8 cellular contexts compared by ENCODE assay signal in genomic region chr6:117482240-117483003, GRCh38. TPM values are rescaled to one million over a fixed set of nuclear protein-coding genes. Genes with fewer than 3 reads are reported as not detected.
DNase-seq lines count a peak whose midpoint lies in the region; ATAC-seq and TF ChIP-seq lines count a peak whose summit lies in the region.

Gene DCBLD1 (plus strand): TSS chr6:117482674. CDS start chr6:117482782, 108 bp downstream.

- H3K79me2 ChIP-seq in neural cell (replicated peaks; ENCODE audit: insufficient read depth, low read length), result no peaks in the 10 kb centered on the region

- H3K27ac ChIP-seq in neural cell (ENCODE audit: low read length), result no peak within 1 kb of the TSS
- peak within 1 kb of the TSS; percentile 90 to 96 for H3K27ac ChIP-seq in thoracic aorta

- H3K27me3 ChIP-seq in neural cell (ENCODE audit: insufficient read depth, low read depth, low read length) (peaks cover 33% of the 10 kb centered on the region), thoracic aorta (replicated peaks; ENCODE audit: insufficient read depth) (no peaks in the 10 kb centered on the region)

- TF ChIP-seq RAD21 in neural cell (conservative IDR thresholded peaks at IDR 0.05), result no peak

- peak within 1 kb of the TSS; percentile 94 to 98 for H3K4me3 ChIP-seq in foreskin fibroblast (ENCODE audit: low read depth in 1 of 2, low read length in 2 of 2)
- H3K4me3 ChIP-seq in neural cell (ENCODE audit: low read length), result peak within 1 kb of the TSS; percentile 76
- H3K4me3 ChIP-seq in thoracic aorta, result peak within 1 kb of the TSS; percentile 99

- H4K20me1 ChIP-seq in neural cell (ENCODE audit: insufficient read depth), result no peaks in the 10 kb centered on the region

- ATAC-seq in GM21367 (IDR thresholded peaks at IDR 0.05; ENCODE audit: unreplicated experiment) (peak; percentile 68), thoracic aorta (ENCODE audit: insufficient number of reproducible peaks, low FRiP score, low read depth) (peak; percentile 76)

- DNase-seq in D341Med (ENCODE audit: low spot score) (peak; percentile 89), HPDE6-E6E7 (ENCODE audit: extremely low spot score) (peak; percentile 79), RPMI7951 (ENCODE audit: low read depth) (peak; percentile 84), foreskin fibroblast (peak; percentile 85 to 94), thoracic aorta (ENCODE audit: low spot score) (peak; percentile 3)
- DNase-seq in activated gamma-delta T cell treated with anti-CD3 and anti-CD28 coated beads, Interleukin-2, amount 50 U/mL, for 16 hours (ENCODE audit: low read depth), result peak; percentile 20

- TF ChIP-seq CTCF in foreskin fibroblast (IDR thresholded peaks at IDR 0.05; ENCODE audit: low read depth, low read length), result no peak
- TF ChIP-seq CTCF in neural cell (IDR thresholded peaks at IDR 0.05; ENCODE audit: poor library complexity, severe bottlenecking), result no peak
- no peak for TF ChIP-seq CTCF in thoracic aorta (IDR thresholded peaks at IDR 0.05)

- peak within 1 kb of the TSS; percentile 57 for H3K9ac ChIP-seq in neural cell (ENCODE audit: low read length)

- H3F3A ChIP-seq in neural cell (ENCODE audit: insufficient read depth, low read length, poor library complexity, severe bottlenecking), result no peaks in the 10 kb centered on the region

- H3K4me2 ChIP-seq in neural cell (ENCODE audit: low read length), result peak within 1 kb of the TSS; percentile 74

- H3K9me2 ChIP-seq in neural cell (ENCODE audit: insufficient read depth, low read length), result no peaks in the 10 kb centered on the region

- H3K36me3 ChIP-seq in neural cell (ENCODE audit: insufficient read depth, low read length) (no peaks in the 10 kb centered on the region), thoracic aorta (no peaks in the 10 kb centered on the region)

- TF ChIP-seq EP300 in neural cell (conservative IDR thresholded peaks at IDR 0.05; ENCODE audit: poor library complexity, severe bottlenecking), result no peak

- no peaks in the 10 kb centered on the region for H3K9me3 ChIP-seq in neural cell (ENCODE audit: low read length)
- H3K9me3 ChIP-seq in thoracic aorta, result no peaks in the 10 kb centered on the region

- peaks cover 13 to 19% of the 10 kb centered on the region in 2 donors for H3K4me1 ChIP-seq in thoracic aorta (ENCODE audit: control insufficient read depth in 1 of 2, low read depth in 2 of 2)

- peak within 1 kb of the TSS; percentile 30 for H2AFZ ChIP-seq in neural cell (ENCODE audit: low read depth, low read length)

TF ChIP-seq in neural cell, 6 proteins besides CTCF, POLR2A, EP300 and RAD21:
- TF ChIP-seq REST (IDR thresholded peaks at IDR 0.05; ENCODE audit: borderline replicate concordance), result no peak
- TF ChIP-seq MXI1 (conservative IDR thresholded peaks at IDR 0.05; ENCODE audit: poor library complexity, severe bottlenecking), result peak; percentile 55

RNA-seq across cellular contexts. Expression of gene DCBLD1, which starts in this region (rescaled TPM):
- 23.9 and 30.3 TPM in 2 replicates for total RNA-seq in RPMI7951 (2014; rRNA removed; shearing (Covaris generic))
- polyA plus RNA-seq in neural cell, result 11.4 and 21.4 TPM in 2 replicates
- 15.8 and 18.3 TPM in 2 replicates for polyA minus RNA-seq in neural cell
- total RNA-seq in thoracic aorta, result 10 to 100 TPM in 1 of 2 donors, 1 to 10 TPM in 1; 6.4 to 33.2 TPM

Comparison
In these comparisons a context has a peak if more than half of its experiments do, and no peak if none do; other contexts are left out.
1. DNase-seq: peak in every context shown above with its lines; median percentile 90 in foreskin fibroblast; 89 in D341Med; 84 in RPMI7951; 79 in HPDE6-E6E7; 20 in activated gamma-delta T cell treated with anti-CD3 and anti-CD28 coated beads, Interleukin-2, amount 50 U/mL, for 16 hours; 3 in thoracic aorta.